ENCODE assay signal across 7 cellular contexts in the genomic region with DNA sequence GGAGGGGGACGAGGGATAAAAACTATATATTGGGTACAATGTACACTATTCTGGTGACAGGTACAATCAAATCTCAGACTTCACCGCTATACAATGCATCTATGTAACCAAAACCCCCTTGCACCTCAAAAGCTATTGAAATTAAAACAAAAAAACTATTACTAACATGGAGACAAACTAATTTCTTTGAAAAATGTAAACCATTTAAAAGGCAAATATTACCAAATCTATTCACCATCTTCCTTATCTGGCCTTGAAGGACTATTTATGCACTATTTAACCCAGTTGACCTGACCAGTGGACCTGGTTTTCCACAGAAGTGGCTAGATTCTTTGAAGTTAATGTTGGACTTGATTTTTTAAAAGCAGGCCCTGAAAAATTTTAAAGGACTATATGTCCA.
"Had no signal": no experiment of that assay in that cellular context is flagged by ENCODE, and none has a peak within 500 bp of the region (broad histone marks: within the 10 kb centered on the region; RNA-seq: fewer than 3 reads in every experiment).

No MANE protein-coding gene starts in this region.

- H3K4me1 Mint-ChIP-seq: IgD-negative memory B cell had no signal

- FAIRE-seq: K562 had no signal

- H3K4me2 ChIP-seq: KMS-11 had no signal

- H3K9ac ChIP-seq: KMS-11 had no signal

- H3K4me3 ChIP-seq: K562 had no signal

- DNase-seq: IMR-90, KBM-7, KG1 had no signal

- H3K4me3 Mint-ChIP-seq: IgD-negative memory B cell had no signal

- H3K27ac Mint-ChIP-seq: IgD-negative memory B cell had no signal

- ATAC-seq: K562 had no signal

- H3K27ac ChIP-seq: HL-60, KMS-11 had no signal
